In the genomic region with DNA sequence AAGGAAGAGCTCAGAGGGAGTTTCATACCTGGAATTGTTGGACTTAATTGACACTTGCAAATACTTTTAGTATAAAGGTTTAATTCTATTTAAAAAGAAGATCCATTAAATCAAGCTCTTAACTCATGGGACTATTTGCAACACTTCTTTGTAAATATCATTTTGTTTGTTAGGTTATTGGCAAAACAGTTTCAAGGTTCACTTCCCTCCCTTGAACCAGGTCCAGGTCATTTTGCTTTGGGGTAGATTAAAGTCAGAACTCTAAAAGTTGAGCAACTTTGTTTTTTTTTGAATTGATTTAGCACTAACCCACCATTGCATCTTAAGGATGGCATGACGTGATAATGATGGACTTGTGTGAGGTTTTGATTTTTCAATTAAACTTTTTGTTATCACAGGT, we compare ENCODE assay signal across 26 cellular contexts. TPM values are rescaled to one million over a fixed set of nuclear protein-coding genes. Genes with fewer than 3 reads are reported as not detected.
A peak's percentile ranks its signal among the peaks of the same experiment; 100 is the strongest.
DNase-seq lines count a peak whose midpoint lies in the region; ATAC-seq, FAIRE-seq and TF ChIP-seq lines count a peak whose summit lies in the region.
"Had no signal": no experiment of that assay in that cellular context is flagged by ENCODE, and none has a peak within 500 bp of the region (broad histone marks: within the 10 kb centered on the region; RNA-seq: fewer than 3 reads in every experiment).

No MANE protein-coding gene starts in this region.

- H3K4me2 ChIP-seq in smooth muscle cell, result no peak overlapping the region
- H3K4me2 ChIP-seq: BLaER1 had no signal

- no peak for TF ChIP-seq CTCF in natural killer cell (IDR thresholded peaks at IDR 0.05)
- no peak for TF ChIP-seq CTCF in right lobe of liver (IDR thresholded peaks at IDR 0.05)
- TF ChIP-seq CTCF in smooth muscle cell (IDR thresholded peaks at IDR 0.05; ENCODE audit: borderline replicate concordance, insufficient read depth, poor library complexity, severe bottlenecking), result no peak
- TF ChIP-seq CTCF in D721Med (IDR thresholded peaks at IDR 0.05; ENCODE audit: insufficient read depth, missing control alignments), result no peak

- H3K27me3 Mint-ChIP-seq in natural killer cell (ENCODE audit: low read depth in 2 of 2) (no peaks in the 10 kb centered on the region), T-helper 17 cell (no peaks in the 10 kb centered on the region)
- no peaks in the 10 kb centered on the region for H3K27me3 Mint-ChIP-seq in natural killer cell treated with Interleukin-12 subunit alpha and Interleukin-12 subunit beta and Interleukin-15 and Interleukin-18, amount 100 ng/mL, for 72 hours
- H3K27me3 Mint-ChIP-seq in naive thymus-derived CD4-positive, alpha-beta T cell, result no peaks in the 10 kb centered on the region
- H3K27me3 Mint-ChIP-seq: CD4-positive, alpha-beta T cell; IgD-negative memory B cell had no signal

- intact Hi-C loops in natural killer cell (cut with micrococcal nuclease), result no loop called here
- intact Hi-C loops in right lobe of liver (cut with DNase I), result no loop called here
- intact Hi-C loops in naive thymus-derived CD4-positive, alpha-beta T cell (cut with micrococcal nuclease), result no loop called here

- TF ChIP-seq POLR2A in right lobe of liver (IDR thresholded peaks at IDR 0.05), result no peak

- H3K4me1 ChIP-seq in right lobe of liver (peaks cover 0 to 52% (median 23%) of the 10 kb centered on the region in 4 donors), smooth muscle cell (ENCODE audit: low read depth) (no peaks in the 10 kb centered on the region)
- H3K4me1 ChIP-seq in naive thymus-derived CD4-positive, alpha-beta T cell (ENCODE audit: control insufficient read depth in 2 of 2, insufficient read depth in 2 of 2, low read length in 2 of 2), result no peaks in the 10 kb centered on the region
- H3K4me1 ChIP-seq: Peyer's patch had no signal

- H3K27ac Mint-ChIP-seq in natural killer cell, result peak overlapping the region; percentile 9 to 17
- no peak overlapping the region for H3K27ac Mint-ChIP-seq in natural killer cell treated with Interleukin-12 subunit alpha and Interleukin-12 subunit beta and Interleukin-15 and Interleukin-18, amount 100 ng/mL, for 72 hours
- H3K27ac Mint-ChIP-seq in T-helper 17 cell, result no peak overlapping the region
- H3K27ac Mint-ChIP-seq in naive thymus-derived CD4-positive, alpha-beta T cell, result peak overlapping the region in 1 of 9 donors; percentile 21
- H3K27ac Mint-ChIP-seq: CD4-positive, alpha-beta T cell; IgD-negative memory B cell had no signal

- CTCF ChIA-PET in naive thymus-derived CD4-positive, alpha-beta T cell (lab: Charles Lee), result no interaction called here

- H3K79me2 ChIP-seq in smooth muscle cell (ENCODE audit: low read depth), result no peaks in the 10 kb centered on the region

- peak overlapping the region; percentile 48 to 90 (median 87) for H3K27ac ChIP-seq in right lobe of liver
- peak overlapping the region; percentile 21 for H3K27ac ChIP-seq in smooth muscle cell (ENCODE audit: low read depth)
- no peak overlapping the region for H3K27ac ChIP-seq in naive thymus-derived CD4-positive, alpha-beta T cell (ENCODE audit: low read depth, low read length)
- H3K27ac ChIP-seq: BLaER1, Peyer's patch, SK-N-MC had no signal

- H3K4me1 Mint-ChIP-seq in natural killer cell (peaks cover 19 to 22% of the 10 kb centered on the region in 2 donors), T-helper 17 cell (peaks cover 16% of the 10 kb centered on the region)
- peaks cover 19 to 24% of the 10 kb centered on the region in 2 donors for H3K4me1 Mint-ChIP-seq in natural killer cell treated with Interleukin-12 subunit alpha and Interleukin-12 subunit beta and Interleukin-15 and Interleukin-18, amount 100 ng/mL, for 72 hours (ENCODE audit: low read depth in 2 of 2)
- H3K4me1 Mint-ChIP-seq in naive thymus-derived CD4-positive, alpha-beta T cell, result peaks cover 0 to 12% (median 0%) of the 10 kb centered on the region in 7 donors

- no peak for FAIRE-seq in D721Med (lab: Jason Lieb, UNC)

- 20% methylated on average over 1 of the region's 1 CpG for WGBS in right lobe of liver (ENCODE audit: insufficient coverage, low coverage, low lambda C conversion rate, missing lambda C conversion rate)
- WGBS in smooth muscle cell (ENCODE audit: low lambda C conversion rate), result 100% methylated on average over 1 of the region's 1 CpG

- ATAC-seq in natural killer cell (no peak), T-helper 17 cell (no peak), right lobe of liver (peak; percentile 28 to 64 (median 46))
- no peak for ATAC-seq in natural killer cell treated with Interleukin-12 subunit alpha and Interleukin-12 subunit beta and Interleukin-15 and Interleukin-18, amount 100 ng/mL, for 72 hours
- no peak for ATAC-seq in naive thymus-derived CD4-positive, alpha-beta T cell
- ATAC-seq: HCT116 had no signal

- H3K4me3 Mint-ChIP-seq in natural killer cell (no peak overlapping the region), T-helper 17 cell (peak overlapping the region; percentile 57)
- H3K4me3 Mint-ChIP-seq in natural killer cell treated with Interleukin-12 subunit alpha and Interleukin-12 subunit beta and Interleukin-15 and Interleukin-18, amount 100 ng/mL, for 72 hours, result no peak overlapping the region
- H3K4me3 Mint-ChIP-seq in naive thymus-derived CD4-positive, alpha-beta T cell, result no peak overlapping the region
- H3K4me3 Mint-ChIP-seq: CD4-positive, alpha-beta T cell; IgD-negative memory B cell had no signal

- H4K20me1 ChIP-seq in smooth muscle cell (ENCODE audit: low read depth), result peaks cover 42% of the 10 kb centered on the region

- H3K9me3 ChIP-seq in T-helper 17 cell (ENCODE audit: control insufficient read depth, low read length, poor library complexity, severe bottlenecking), result no peaks in the 10 kb centered on the region
- H3K9me3 ChIP-seq in right lobe of liver, result no peaks in the 10 kb centered on the region
- no peaks in the 10 kb centered on the region for H3K9me3 ChIP-seq in smooth muscle cell (replicated peaks; ENCODE audit: low read depth)
- no peaks in the 10 kb centered on the region for H3K9me3 ChIP-seq in naive thymus-derived CD4-positive, alpha-beta T cell (ENCODE audit: control insufficient read depth in 2 of 3, low read length in 3 of 3)
- H3K9me3 ChIP-seq: BLaER1, Peyer's patch had no signal

- peaks cover 0 to 27% (median 13%) of the 10 kb centered on the region in 4 donors for H3K36me3 ChIP-seq in right lobe of liver
- peaks cover 9% of the 10 kb centered on the region for H3K36me3 ChIP-seq in smooth muscle cell (ENCODE audit: low read depth)
- H3K36me3 ChIP-seq in naive thymus-derived CD4-positive, alpha-beta T cell (ENCODE audit: control insufficient read depth in 2 of 3, insufficient read depth in 3 of 3, low read length in 3 of 3), result peaks cover 0 to 39% (median 0%) of the 10 kb centered on the region in 3 experiments

- H3K9ac ChIP-seq in smooth muscle cell (ENCODE audit: low read depth), result no peak overlapping the region
- H3K9ac ChIP-seq: BLaER1 had no signal

- H3F3A ChIP-seq in smooth muscle cell (ENCODE audit: low read depth), result peaks cover 20% of the 10 kb centered on the region

- DNase-seq in natural killer cell (no peak), T-helper 17 cell (no peak), right lobe of liver (no peak), smooth muscle cell (lab: John Stamatoyannopoulos, UW; ENCODE audit: unreplicated experiment) (no peak), GM19238 (ENCODE audit: insufficient read length, low spot score) (no peak), D721Med (ENCODE audit: insufficient read length, low spot score) (no peak)
- DNase-seq in natural killer cell treated with Interleukin-12 subunit alpha and Interleukin-12 subunit beta and Interleukin-15 and Interleukin-18, amount 100 ng/mL, for 72 hours (ENCODE audit: low spot score), result no peak
- DNase-seq in naive thymus-derived CD4-positive, alpha-beta T cell, result no peak
- DNase-seq: 8988T; CD4-positive, alpha-beta T cell; COR-L47; DMS 273 treated with DMSO at 0.1 percent for 48 hours; DMS79 treated with DMSO at 0.1 percent for 48 hours; GF-D8; NCI-H1092; NCI-H1417 treated with DMSO at 0.1 percent for 48 hours; NCI-H187; NCI-H526; NCI-H82; OCI-M1; Peyer's patch; SIG-M5 had no signal

- H3K27me3 ChIP-seq in right lobe of liver (no peaks in the 10 kb centered on the region), smooth muscle cell (ENCODE audit: low read depth) (no peaks in the 10 kb centered on the region)
- H3K27me3 ChIP-seq in naive thymus-derived CD4-positive, alpha-beta T cell (ENCODE audit: control insufficient read depth in 2 of 2, insufficient read depth in 2 of 2, low read length in 2 of 2), result no peaks in the 10 kb centered on the region
- H3K27me3 ChIP-seq: BLaER1, Peyer's patch had no signal

- no peak overlapping the region for H3K4me3 ChIP-seq in right lobe of liver
- no peak overlapping the region for H3K4me3 ChIP-seq in smooth muscle cell
- H3K4me3 ChIP-seq in naive thymus-derived CD4-positive, alpha-beta T cell (ENCODE audit: low read length), result no peak overlapping the region
- H3K4me3 ChIP-seq: BLaER1, Peyer's patch, SK-N-MC had no signal

- H3K36me3 Mint-ChIP-seq in natural killer cell, result peaks cover 13% of the 10 kb centered on the region
- peaks cover 30% of the 10 kb centered on the region for H3K36me3 Mint-ChIP-seq in natural killer cell treated with Interleukin-12 subunit alpha and Interleukin-12 subunit beta and Interleukin-15 and Interleukin-18, amount 100 ng/mL, for 72 hours
- peaks cover 16% of the 10 kb centered on the region for H3K36me3 Mint-ChIP-seq in T-helper 17 cell (ENCODE audit: low read depth)
- H3K36me3 Mint-ChIP-seq in naive thymus-derived CD4-positive, alpha-beta T cell, result peaks cover 18 to 47% (median 37%) of the 10 kb centered on the region in 5 donors

- H3K9me3 Mint-ChIP-seq in natural killer cell, result no peaks in the 10 kb centered on the region
- no peaks in the 10 kb centered on the region for H3K9me3 Mint-ChIP-seq in natural killer cell treated with Interleukin-12 subunit alpha and Interleukin-12 subunit beta and Interleukin-15 and Interleukin-18, amount 100 ng/mL, for 72 hours
- no peaks in the 10 kb centered on the region for H3K9me3 Mint-ChIP-seq in naive thymus-derived CD4-positive, alpha-beta T cell
- H3K9me3 Mint-ChIP-seq: CD4-positive, alpha-beta T cell; IgD-negative memory B cell had no signal

- H2AFZ ChIP-seq in smooth muscle cell (ENCODE audit: low read depth), result no peak overlapping the region

- POLR2A ChIA-PET in naive thymus-derived CD4-positive, alpha-beta T cell (lab: Charles Lee), result no interaction called here

RNA-seq across cellular contexts. Expression of a gene that starts 45.9 kb away (rescaled TPM):
- 10 to 100 TPM; 18.0 to 20.5 (median 18.8) TPM for total RNA-seq in natural killer cell
- 10 to 100 TPM; 13.0 to 16.6 TPM for total RNA-seq in natural killer cell treated with Interleukin-12 subunit alpha and Interleukin-12 subunit beta and Interleukin-15 and Interleukin-18, amount 100 ng/mL, for 72 hours
- 10 to 100 TPM; 19.4 to 21.3 TPM for total RNA-seq in T-helper 17 cell
- 10 to 100 TPM in 4 of 6 experiments, 1 to 10 TPM in 2; 8.6 to 17.6 (median 11.6) TPM for total RNA-seq in right lobe of liver
- total RNA-seq in smooth muscle cell, result 24.1 and 30.2 TPM in 2 replicates
- polyA plus RNA-seq in smooth muscle cell, result 7.5 and 8.2 TPM in 2 replicates
- total RNA-seq in naive thymus-derived CD4-positive, alpha-beta T cell, result 10 to 100 TPM; 16.0 to 26.4 (median 22.5) TPM
- 10 to 100 TPM in 1 of 2 donors, 1 to 10 TPM in 1; 7.3 to 10.5 TPM for polyA plus RNA-seq in naive thymus-derived CD4-positive, alpha-beta T cell

Comparison
In these comparisons a context has a peak if more than half of its experiments do, and no peak if none do; other contexts are left out.
1. H3K27ac Mint-ChIP-seq: peak in natural killer cell (2 of 2); none in natural killer cell treated with Interleukin-12 subunit alpha and Interleukin-12 subunit beta and Interleukin-15 and Interleukin-18, amount 100 ng/mL, for 72 hours (0 of 2) and T-helper 17 cell (single experiment).
2. ATAC-seq: peak in right lobe of liver (4 of 4); none in natural killer cell (0 of 3), natural killer cell treated with Interleukin-12 subunit alpha and Interleukin-12 subunit beta and Interleukin-15 and Interleukin-18, amount 100 ng/mL, for 72 hours (0 of 2), T-helper 17 cell (single experiment) and naive thymus-derived CD4-positive, alpha-beta T cell (single experiment).